ENCODE assay signal across 1 cellular context in genomic region chr19:45405435-45406164, GRCh38.
TF ChIP-seq lines count a peak whose summit lies in the region.

No MANE protein-coding gene starts in this region.

TF ChIP-seq in GM12878, 131 proteins besides CTCF, POLR2A, EP300 and RAD21 (continued from another document and continues in another):
- no peak for TF ChIP-seq ZNF687 (IDR thresholded peaks at IDR 0.05)
- TF ChIP-seq TARDBP (IDR thresholded peaks at IDR 0.05; ENCODE audit: borderline replicate concordance), result peak; percentile 83
- TF ChIP-seq NFIC (IDR thresholded peaks at IDR 0.05; ENCODE audit: low read depth, low read length), result no peak
- 0 out of 2 replicates have a peak, but pooled peaks have one; percentile 6 for TF ChIP-seq ZNF207 (IDR thresholded peaks at IDR 0.05; ENCODE audit: borderline replicate concordance)
- peak; percentile 57; the same call in 1 of the 2 replicates for TF ChIP-seq SMAD5 (IDR thresholded peaks at IDR 0.05; ENCODE audit: low read depth)
- TF ChIP-seq NR2C1 (IDR thresholded peaks at IDR 0.05), result peak; percentile 87
- no peak; the same call in 1 of the 2 replicates for TF ChIP-seq RELB (IDR thresholded peaks at IDR 0.05; ENCODE audit: low read depth)
- no peak for TF ChIP-seq SMAD1 (IDR thresholded peaks at IDR 0.05; ENCODE audit: low read depth, partially characterized antibody)
- TF ChIP-seq BCL11A (IDR thresholded peaks at IDR 0.05; ENCODE audit: low read depth, low read length), result no peak
- TF ChIP-seq ATF2 (IDR thresholded peaks at IDR 0.05; ENCODE audit: low read length), result no peak
- TF ChIP-seq EED (IDR thresholded peaks at IDR 0.05; ENCODE audit: low read depth), result peak; percentile 8; the same call in 1 of the 2 replicates
- TF ChIP-seq PML (IDR thresholded peaks at IDR 0.05; ENCODE audit: low read length), result no peak
- TF ChIP-seq POLR2AphosphoS2 (IDR thresholded peaks at IDR 0.05; ENCODE audit: low read depth, low read length), result no peak
- no peak for TF ChIP-seq RCOR1 (conservative IDR thresholded peaks at IDR 0.05; ENCODE audit: low read depth, low read length)
- TF ChIP-seq RBBP5 (conservative IDR thresholded peaks at IDR 0.05), result no peak
- TF ChIP-seq ZBTB40 (IDR thresholded peaks at IDR 0.05; ENCODE audit: borderline replicate concordance), result 0 out of 2 replicates have a peak, but pooled peaks have one; percentile 60
- peak; percentile 80 for TF ChIP-seq MXI1 (IDR thresholded peaks at IDR 0.05; ENCODE audit: low read depth, low read length)
- no peak for TF ChIP-seq SMARCA5 (IDR thresholded peaks at IDR 0.05)
- TF ChIP-seq, protein P1, sequence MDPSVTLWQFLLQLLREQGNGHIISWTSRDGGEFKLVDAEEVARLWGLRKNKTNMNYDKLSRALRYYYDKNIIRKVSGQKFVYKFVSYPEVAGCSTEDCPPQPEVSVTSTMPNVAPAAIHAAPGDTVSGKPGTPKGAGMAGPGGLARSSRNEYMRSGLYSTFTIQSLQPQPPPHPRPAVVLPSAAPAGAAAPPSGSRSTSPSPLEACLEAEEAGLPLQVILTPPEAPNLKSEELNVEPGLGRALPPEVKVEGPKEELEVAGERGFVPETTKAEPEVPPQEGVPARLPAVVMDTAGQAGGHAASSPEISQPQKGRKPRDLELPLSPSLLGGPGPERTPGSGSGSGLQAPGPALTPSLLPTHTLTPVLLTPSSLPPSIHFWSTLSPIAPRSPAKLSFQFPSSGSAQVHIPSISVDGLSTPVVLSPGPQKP (IDR thresholded peaks at IDR 0.05; ENCODE audit: low read depth, low read length), result no peak
- peak; percentile 81 for TF ChIP-seq CREM (IDR thresholded peaks at IDR 0.05; ENCODE audit: low read depth)
- peak; percentile 63; the same call in 1 of the 2 replicates for TF ChIP-seq STAT1 (conservative IDR thresholded peaks at IDR 0.05)
- no peak for TF ChIP-seq SMC3 (IDR thresholded peaks at IDR 0.05; ENCODE audit: borderline replicate concordance, low read length)
- peak; percentile 59 for TF ChIP-seq RUNX3 (IDR thresholded peaks at IDR 0.05; ENCODE audit: low read length)
- no peak for TF ChIP-seq BCLAF1 (IDR thresholded peaks at IDR 0.05)
- no peak for TF ChIP-seq RFX5 (IDR thresholded peaks at IDR 0.05; ENCODE audit: low read depth, low read length)
- TF ChIP-seq SRF (IDR thresholded peaks at IDR 0.05; ENCODE audit: low read depth in 2 of 2, low read length in 2 of 2), result peak in 1 of 2 experiments; percentile 26; a peak in 1 of 4 replicates
- TF ChIP-seq ZZZ3 (IDR thresholded peaks at IDR 0.05; ENCODE audit: control insufficient read depth, insufficient read length, low read depth), result no peak
- TF ChIP-seq, protein P2, sequence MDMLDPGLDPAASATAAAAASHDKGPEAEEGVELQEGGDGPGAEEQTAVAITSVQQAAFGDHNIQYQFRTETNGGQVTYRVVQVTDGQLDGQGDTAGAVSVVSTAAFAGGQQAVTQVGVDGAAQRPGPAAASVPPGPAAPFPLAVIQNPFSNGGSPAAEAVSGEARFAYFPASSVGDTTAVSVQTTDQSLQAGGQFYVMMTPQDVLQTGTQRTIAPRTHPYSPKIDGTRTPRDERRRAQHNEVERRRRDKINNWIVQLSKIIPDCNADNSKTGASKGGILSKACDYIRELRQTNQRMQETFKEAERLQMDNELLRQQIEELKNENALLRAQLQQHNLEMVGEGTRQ (IDR thresholded peaks at IDR 0.05; ENCODE audit: borderline replicate concordance, low read depth, low read length), result no peak; the same call in 1 of the 2 replicates
- TF ChIP-seq, protein P3, sequence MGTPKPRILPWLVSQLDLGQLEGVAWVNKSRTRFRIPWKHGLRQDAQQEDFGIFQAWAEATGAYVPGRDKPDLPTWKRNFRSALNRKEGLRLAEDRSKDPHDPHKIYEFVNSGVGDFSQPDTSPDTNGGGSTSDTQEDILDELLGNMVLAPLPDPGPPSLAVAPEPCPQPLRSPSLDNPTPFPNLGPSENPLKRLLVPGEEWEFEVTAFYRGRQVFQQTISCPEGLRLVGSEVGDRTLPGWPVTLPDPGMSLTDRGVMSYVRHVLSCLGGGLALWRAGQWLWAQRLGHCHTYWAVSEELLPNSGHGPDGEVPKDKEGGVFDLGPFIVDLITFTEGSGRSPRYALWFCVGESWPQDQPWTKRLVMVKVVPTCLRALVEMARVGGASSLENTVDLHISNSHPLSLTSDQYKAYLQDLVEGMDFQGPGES (IDR thresholded peaks at IDR 0.05), result no peak
- TF ChIP-seq, protein P4, sequence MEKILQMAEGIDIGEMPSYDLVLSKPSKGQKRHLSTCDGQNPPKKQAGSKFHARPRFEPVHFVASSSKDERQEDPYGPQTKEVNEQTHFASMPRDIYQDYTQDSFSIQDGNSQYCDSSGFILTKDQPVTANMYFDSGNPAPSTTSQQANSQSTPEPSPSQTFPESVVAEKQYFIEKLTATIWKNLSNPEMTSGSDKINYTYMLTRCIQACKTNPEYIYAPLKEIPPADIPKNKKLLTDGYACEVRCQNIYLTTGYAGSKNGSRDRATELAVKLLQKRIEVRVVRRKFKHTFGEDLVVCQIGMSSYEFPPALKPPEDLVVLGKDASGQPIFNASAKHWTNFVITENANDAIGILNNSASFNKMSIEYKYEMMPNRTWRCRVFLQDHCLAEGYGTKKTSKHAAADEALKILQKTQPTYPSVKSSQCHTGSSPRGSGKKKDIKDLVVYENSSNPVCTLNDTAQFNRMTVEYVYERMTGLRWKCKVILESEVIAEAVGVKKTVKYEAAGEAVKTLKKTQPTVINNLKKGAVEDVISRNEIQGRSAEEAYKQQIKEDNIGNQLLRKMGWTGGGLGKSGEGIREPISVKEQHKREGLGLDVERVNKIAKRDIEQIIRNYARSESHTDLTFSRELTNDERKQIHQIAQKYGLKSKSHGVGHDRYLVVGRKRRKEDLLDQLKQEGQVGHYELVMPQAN (conservative IDR thresholded peaks at IDR 0.05), result peak; percentile 88
- TF ChIP-seq MYB (IDR thresholded peaks at IDR 0.05; ENCODE audit: borderline replicate concordance, low read depth, low read length), result no peak
- no peak for TF ChIP-seq ZNF384 (IDR thresholded peaks at IDR 0.05; ENCODE audit: borderline replicate concordance, low read depth, low read length)
- TF ChIP-seq, protein P5, sequence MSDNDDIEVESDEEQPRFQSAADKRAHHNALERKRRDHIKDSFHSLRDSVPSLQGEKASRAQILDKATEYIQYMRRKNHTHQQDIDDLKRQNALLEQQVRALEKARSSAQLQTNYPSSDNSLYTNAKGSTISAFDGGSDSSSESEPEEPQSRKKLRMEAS (IDR thresholded peaks at IDR 0.05; ENCODE audit: low read depth, low read length), result peak; percentile 37; the same call in 1 of the 2 replicates
